Comparison of ENCODE assay signal across 29 cellular contexts in the genomic region with DNA sequence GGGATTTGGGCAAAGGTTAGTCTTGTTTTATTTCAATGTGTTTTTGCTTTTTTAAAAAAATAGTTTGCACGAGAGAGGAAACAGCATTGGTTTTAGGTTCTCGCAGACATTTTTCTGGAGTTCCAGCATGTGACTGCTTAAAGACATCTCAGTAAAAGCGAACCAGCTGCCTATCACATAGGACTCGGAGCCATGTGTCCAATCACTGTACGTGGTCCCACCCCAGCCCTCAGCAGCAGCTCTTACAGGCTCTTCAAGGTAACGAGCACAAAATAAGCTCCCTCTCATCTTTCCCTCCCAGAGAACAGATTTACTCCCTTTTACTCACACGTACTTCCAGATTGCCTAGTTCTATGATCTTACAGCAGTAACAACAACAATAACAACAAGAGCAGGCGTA.
DNase-seq lines count a peak whose midpoint lies in the region; FAIRE-seq and TF ChIP-seq lines count a peak whose summit lies in the region.
"Had no signal": no experiment of that assay in that cellular context is flagged by ENCODE, and none has a peak within 500 bp of the region (broad histone marks: within the 10 kb centered on the region; RNA-seq: fewer than 3 reads in every experiment).

No MANE protein-coding gene starts in this region.

- H3K9ac ChIP-seq in kidney (ENCODE audit: low read length in 2 of 2), result no peak overlapping the region
- H3K9ac ChIP-seq: BLaER1 had no signal

- TF ChIP-seq CTCF in kidney (IDR thresholded peaks at IDR 0.05; ENCODE audit: borderline replicate concordance, extremely low read depth, insufficient read depth) (no peak), Calu3 (IDR thresholded peaks at IDR 0.05; ENCODE audit: unreplicated experiment) (no peak), tibial artery (IDR thresholded peaks at IDR 0.05) (no peak), Peyer's patch (IDR thresholded peaks at IDR 0.05) (no peak)

- H3K36me3 Mint-ChIP-seq in Calu3 (ENCODE audit: insufficient read depth, unreplicated experiment), result no peaks in the 10 kb centered on the region
- H3K36me3 Mint-ChIP-seq: natural killer cell treated with Interleukin-12 subunit alpha and Interleukin-12 subunit beta and Interleukin-15 and Interleukin-18, amount 100 ng/mL, for 72 hours had no signal

- H3K9me3 Mint-ChIP-seq in Calu3 (ENCODE audit: low read depth, unreplicated experiment), result no peaks in the 10 kb centered on the region
- H3K9me3 Mint-ChIP-seq: activated B cell treated with CpG ODN at 0.5 μM for 24 hours; activated T-cell treated with anti-CD3 and anti-CD28 coated beads, Interleukin-2, amount 50 U/mL, for 24 hours; endodermal cell; natural killer cell treated with Interleukin-12 subunit alpha and Interleukin-12 subunit beta and Interleukin-15 and Interleukin-18, amount 100 ng/mL, for 72 hours; stimulated activated naive CD8-positive, alpha-beta T cell treated with anti-CD3 and anti-CD28 coated beads, Interleukin-15, Interleukin-2, amounts not matched to agents 100 ng/mL and 50 ng/mL, for 24 hours had no signal

- CTCF ChIA-PET in Calu3 (lab: Charles Lee), result no interaction called here

- H3K27me3 ChIP-seq in tibial artery (no peaks in the 10 kb centered on the region), Peyer's patch (no peaks in the 10 kb centered on the region)
- H3K27me3 ChIP-seq: ascending aorta, SJSA1, transverse colon had no signal

- no peaks in the 10 kb centered on the region for H3K27me3 Mint-ChIP-seq in Calu3 (ENCODE audit: unreplicated experiment)
- H3K27me3 Mint-ChIP-seq: activated B cell treated with CpG ODN at 0.5 μM for 24 hours; activated naive CD8-positive, alpha-beta T cell; stimulated activated naive CD8-positive, alpha-beta T cell treated with anti-CD3 and anti-CD28 coated beads, Interleukin-15, Interleukin-2, amounts not matched to agents 100 ng/mL and 50 ng/mL, for 24 hours had no signal

- FAIRE-seq in GM18507 (lab: Jason Lieb, UNC), result peak; percentile 39
- FAIRE-seq in kidney (lab: Jason Lieb, UNC), result no peak

- H3K9me3 ChIP-seq in kidney (ENCODE audit: control insufficient read depth in 1 of 2, low read length in 2 of 2) (no peaks in the 10 kb centered on the region), tibial artery (no peaks in the 10 kb centered on the region), Peyer's patch (no peaks in the 10 kb centered on the region)
- H3K9me3 ChIP-seq: ascending aorta, BLaER1, heart left ventricle, SJSA1, transverse colon had no signal

- no peak overlapping the region for H3K27ac Mint-ChIP-seq in Calu3 (ENCODE audit: unreplicated experiment)
- H3K27ac Mint-ChIP-seq: activated B cell treated with CpG ODN at 0.5 μM for 24 hours; activated naive CD8-positive, alpha-beta T cell; activated T-cell treated with anti-CD3 and anti-CD28 coated beads, Interleukin-2, amount 50 U/mL, for 24 hours; endodermal cell; natural killer cell treated with Interleukin-12 subunit alpha and Interleukin-12 subunit beta and Interleukin-15 and Interleukin-18, amount 100 ng/mL, for 72 hours; stimulated activated naive CD8-positive, alpha-beta T cell treated with anti-CD3 and anti-CD28 coated beads, Interleukin-15, Interleukin-2, amounts not matched to agents 100 ng/mL and 50 ng/mL, for 24 hours had no signal

- H3K4me3 Mint-ChIP-seq in Calu3 (ENCODE audit: low read depth, unreplicated experiment), result no peak overlapping the region
- H3K4me3 Mint-ChIP-seq: activated B cell treated with CpG ODN at 0.5 μM for 24 hours; activated naive CD8-positive, alpha-beta T cell; activated T-cell treated with anti-CD3 and anti-CD28 coated beads, Interleukin-2, amount 50 U/mL, for 24 hours; endodermal cell; natural killer cell treated with Interleukin-12 subunit alpha and Interleukin-12 subunit beta and Interleukin-15 and Interleukin-18, amount 100 ng/mL, for 72 hours; stimulated activated naive CD8-positive, alpha-beta T cell treated with anti-CD3 and anti-CD28 coated beads, Interleukin-15, Interleukin-2, amounts not matched to agents 100 ng/mL and 50 ng/mL, for 24 hours had no signal

- H3K27ac ChIP-seq in kidney (ENCODE audit: low read depth in 2 of 2, low read length in 2 of 2) (no peak overlapping the region), tibial artery (no peak overlapping the region), Peyer's patch (no peak overlapping the region)
- H3K27ac ChIP-seq: ascending aorta, BLaER1, heart left ventricle, SJSA1, transverse colon had no signal

- H3K36me3 ChIP-seq in kidney (ENCODE audit: control insufficient read depth in 1 of 2, insufficient read depth in 2 of 2, low read length in 2 of 2) (no peaks in the 10 kb centered on the region), tibial artery (no peaks in the 10 kb centered on the region), Peyer's patch (no peaks in the 10 kb centered on the region)
- H3K36me3 ChIP-seq: ascending aorta, BLaER1, heart left ventricle, SJSA1, transverse colon had no signal

- intact Hi-C loops in kidney (cut with DNase I) (no loop called here), Calu3 (cut with micrococcal nuclease; ENCODE audit: unreplicated experiment) (no loop called here), tibial artery (cut with DNase I; ENCODE audit: low total_unique reads) (no loop called here)

- H3K4me3 ChIP-seq in kidney (ENCODE audit: low read length in 2 of 2) (no peak overlapping the region), tibial artery (no peak overlapping the region), Peyer's patch (no peak overlapping the region)
- H3K4me3 ChIP-seq: BLaER1, heart left ventricle, lung, SJSA1, transverse colon had no signal

- no peak for TF ChIP-seq POLR2A in Peyer's patch (IDR thresholded peaks at IDR 0.05)

- no peak for DNase-seq in GM18507 (ENCODE audit: extremely low spot score, insufficient read length, low read depth)
- DNase-seq in cerebellar cortex (ENCODE audit: low spot score), result peak; percentile 69
- DNase-seq in kidney, result peak; percentile 59
- DNase-seq in putamen (ENCODE audit: low spot score), result peak; percentile 63
- DNase-seq in Calu3, result no peak
- no peak for DNase-seq in tibial artery
- no peak for DNase-seq in NCI-H526 treated with DMSO at 0.1 percent for 48 hours (lab: John Stamatoyannopoulos, UW)
- DNase-seq in Peyer's patch, result no peak
- DNase-seq: activated B cell treated with CpG ODN at 0.5 μM for 24 hours; activated CD4-positive, alpha-beta T cell treated with anti-CD3 and anti-CD28 coated beads, Interleukin-2, amount 50 U/mL, for 1 hour; activated effector memory CD4-positive, alpha-beta T cell treated with anti-CD3 and anti-CD28 coated beads, Interleukin-2, amount 50 U/mL, for 16 hours; activated T-cell treated with anti-CD3 and anti-CD28 coated beads, Interleukin-2, amount 50 U/mL, for 24 hours; DMS153; endodermal cell; foreskin fibroblast; HCEC 1CT; heart left ventricle; KG1; NCI-H2029; NCI-H526; stimulated activated CD4-positive, alpha-beta T cell treated with anti-CD3 and anti-CD28 coated beads, Interleukin-1b, Interleukin-23, amount 100 ng/mL, for 48 hours; transverse colon had no signal

- no TSS peak for BruUV-seq in Calu3 (replicated peaks; lab: Mats Ljungman, UMichigan)

- no peaks in the 10 kb centered on the region for H3K4me1 Mint-ChIP-seq in Calu3 (ENCODE audit: low read depth, unreplicated experiment)
- H3K4me1 Mint-ChIP-seq: activated B cell treated with CpG ODN at 0.5 μM for 24 hours had no signal

- H3K4me1 ChIP-seq in kidney (ENCODE audit: control insufficient read depth in 1 of 2, insufficient read depth in 1 of 2, low read depth in 1 of 2, low read length in 2 of 2) (no peaks in the 10 kb centered on the region), tibial artery (no peaks in the 10 kb centered on the region), Peyer's patch (no peaks in the 10 kb centered on the region)
- H3K4me1 ChIP-seq: ascending aorta, BLaER1, heart left ventricle, SJSA1, transverse colon had no signal

Comparison
In these comparisons a context has a peak if more than half of its experiments do, and no peak if none do; other contexts are left out.
1. DNase-seq: peak in cerebellar cortex (single experiment), kidney (single experiment) and putamen (single experiment); none in GM18507 (single experiment), Calu3 (single experiment), tibial artery (0 of 2), NCI-H526 treated with DMSO at 0.1 percent for 48 hours (single experiment) and Peyer's patch (0 of 3).